16 cellular contexts compared by ENCODE assay signal in genomic region chr3:31218082-31218481, GRCh38.
"Had no signal": no experiment of that assay in that cellular context is flagged by ENCODE, and none has a peak within 500 bp of the region (broad histone marks: within the 10 kb centered on the region; RNA-seq: fewer than 3 reads in every experiment).

No MANE protein-coding gene starts in this region.

- H3K4me1 ChIP-seq: esophagus muscularis mucosa had no signal

- H3K36me3 Mint-ChIP-seq: activated naive CD8-positive, alpha-beta T cell; mesothelial cell of epicardium had no signal

- H3K27ac Mint-ChIP-seq: activated T-helper 2 cell treated with anti-CD3 and anti-CD28 coated beads, Interferon-gamma antibody, Interleukin-2, Interleukin-4, amounts not matched to agents 10 μg/mL and 5 μg/mL and 100 μg/mL, durations not matched to agents 14 hours and 24 hours and 36 hours; dendritic cell treated with granulocyte-macrophage colony-stimulating factor and Interleukin-4, amounts not matched to agents 40 ng/mL and 50 ng/mL, for 4 days had no signal

- H3K27me3 Mint-ChIP-seq: activated naive CD8-positive, alpha-beta T cell; dendritic cell treated with granulocyte-macrophage colony-stimulating factor and Interleukin-4, amounts not matched to agents 40 ng/mL and 50 ng/mL, for 4 days had no signal

- H3K9me3 Mint-ChIP-seq: dendritic cell treated with granulocyte-macrophage colony-stimulating factor and Interleukin-4, amounts not matched to agents 40 ng/mL and 50 ng/mL, for 4 days had no signal

- ATAC-seq: heart right ventricle, SK-N-SH treated with all-trans-retinoic acid at 6 μM for 48 hours had no signal

- H3K27me3 ChIP-seq: cardiac muscle cell, esophagus muscularis mucosa, heart right ventricle, left lung had no signal

- H3K36me3 ChIP-seq: cardiac muscle cell, esophagus muscularis mucosa, heart right ventricle, left lung had no signal

- H3K4me3 Mint-ChIP-seq: activated naive CD8-positive, alpha-beta T cell; dendritic cell treated with granulocyte-macrophage colony-stimulating factor and Interleukin-4, amounts not matched to agents 40 ng/mL and 50 ng/mL, for 4 days; mesothelial cell of epicardium had no signal

- H3K27ac ChIP-seq: cardiac muscle cell, esophagus muscularis mucosa, heart right ventricle, left lung, VCaP had no signal

- H3K9me3 ChIP-seq: esophagus muscularis mucosa, heart right ventricle, left lung had no signal

- H3K4me3 ChIP-seq: cardiac muscle cell, esophagus muscularis mucosa, heart right ventricle, left lung had no signal

- DNase-seq: activated CD4-positive, alpha-beta T cell treated with anti-CD3 and anti-CD28 coated beads for 4 hours; activated CD8-positive, alpha-beta memory T cell treated with anti-CD3 and anti-CD28 coated beads, Interleukin-2, amount 50 U/mL, for 4 hours; amygdala; effector CD8-positive, alpha-beta T cell; heart right ventricle; left lung; stimulated activated naive CD4-positive, alpha-beta T cell; trophoblast cell had no signal
